8 cellular contexts compared by ENCODE assay signal in the genomic region with DNA sequence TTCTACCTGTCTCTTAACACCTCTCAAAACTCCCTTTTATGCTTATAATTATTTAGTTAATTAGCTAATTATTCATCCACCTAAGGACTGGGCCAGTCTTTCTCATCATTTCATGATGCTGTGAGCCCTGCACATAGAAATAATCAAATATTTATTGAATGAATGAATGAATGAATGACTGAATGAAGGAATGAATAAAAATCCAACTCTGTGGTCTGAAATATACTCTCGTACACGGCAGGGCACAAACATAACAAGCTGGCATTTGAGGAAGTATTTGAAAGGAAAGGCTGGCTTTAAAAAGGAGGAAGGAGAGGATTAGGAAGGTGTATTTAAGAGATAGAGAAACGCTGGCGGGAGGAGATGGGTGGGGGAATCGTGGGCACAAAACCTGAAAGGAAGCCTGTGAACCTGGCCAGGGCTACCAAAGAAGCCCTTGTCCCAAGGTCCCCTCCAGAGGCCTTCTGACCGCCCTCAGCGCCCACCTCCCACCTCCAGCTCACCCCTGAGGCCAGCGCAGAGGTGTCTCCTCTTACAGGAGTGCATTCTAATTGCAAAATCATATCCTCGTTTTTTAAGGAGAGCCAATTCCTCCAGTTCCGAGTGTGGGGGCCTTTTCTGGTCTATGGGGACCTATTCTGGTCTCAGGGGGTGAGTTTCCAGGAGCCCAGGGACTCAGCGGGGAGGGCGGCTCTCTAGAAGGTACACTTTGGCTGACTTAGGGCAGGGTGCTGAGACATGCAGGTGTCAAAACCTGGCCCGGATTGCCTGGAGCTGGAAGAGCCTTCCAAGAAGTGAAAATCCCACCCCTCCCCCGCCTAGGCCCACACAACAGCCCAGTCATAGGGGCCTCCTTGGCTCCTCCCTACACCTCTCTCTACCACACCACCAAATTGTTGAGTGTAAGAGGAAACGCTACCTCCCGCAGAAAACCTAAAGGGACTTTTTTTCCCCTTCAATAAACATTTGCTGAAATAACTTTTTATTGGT. TPM values are rescaled to one million over a fixed set of nuclear protein-coding genes. Genes with fewer than 3 reads are reported as not detected.
DNase-seq lines count a peak whose midpoint lies in the region; ATAC-seq and TF ChIP-seq lines count a peak whose summit lies in the region.

No MANE protein-coding gene starts in this region.

- 15 to 37% methylated on average over 8 to 13 of the region's 16 CpGs for WGBS in esophagus squamous epithelium, 2 donors

- intact Hi-C loops in esophagus squamous epithelium (cut with DNase I) = no loop called here
- intact Hi-C loops in sciatic nerve (cut with DNase I) = no loop called here

- CTCF ChIA-PET in GM10248 (lab: Yijun Ruan, JAX) = interaction anchor here (1.0 to 1.6 kb wide), 5 partner anchors 13 to 125 kb away, joined by 3 to 5 read pairs (median 4); no protein-coding TSS in a partner anchor

- H3K4me1 ChIP-seq in esophagus squamous epithelium = peaks cover 8 to 37% (median 11%) of the 10 kb centered on the region in 3 donors

- H3K9ac ChIP-seq in SK-N-MC (ENCODE audit: insufficient read length) = peak overlapping the region; percentile 35

- ATAC-seq in HG02610 (IDR thresholded peaks at IDR 0.05; ENCODE audit: unreplicated experiment) (peak; percentile 68), sciatic nerve (peak; percentile 36), GM19035 (IDR thresholded peaks at IDR 0.05; ENCODE audit: unreplicated experiment) (no peak)

- H3K4me3 ChIP-seq in SK-N-MC (peak overlapping the region; percentile 66), esophagus squamous epithelium (peak overlapping the region; percentile 21 to 41 (median 36))

- TF ChIP-seq POLR2A in esophagus squamous epithelium (IDR thresholded peaks at IDR 0.05) = no peak

- TF ChIP-seq CTCF in GM10248 (IDR thresholded peaks at IDR 0.05; ENCODE audit: control extremely low read depth, extremely low read depth, low read depth, missing control alignments) (no peak), esophagus squamous epithelium (IDR thresholded peaks at IDR 0.05) (no peak)

- H3K27me3 ChIP-seq in esophagus squamous epithelium = no peaks in the 10 kb centered on the region

- no peaks in the 10 kb centered on the region for H3K36me3 ChIP-seq in SK-N-MC (ENCODE audit: insufficient read depth, low read length)
- H3K36me3 ChIP-seq in esophagus squamous epithelium = no peaks in the 10 kb centered on the region

- H3K9me3 ChIP-seq in SK-N-MC (ENCODE audit: low read depth, low read length) (no peaks in the 10 kb centered on the region), esophagus squamous epithelium (no peaks in the 10 kb centered on the region)

- peak; percentile 82 for DNase-seq in GM10248 (ENCODE audit: extremely low spot score)
- no peak for DNase-seq in SK-N-MC (ENCODE audit: low read depth, low spot score)
- DNase-seq in esophagus squamous epithelium (lab: John Stamatoyannopoulos, UW) = no peak
- DNase-seq in sciatic nerve (ENCODE audit: low spot score) = no peak
- DNase-seq in effector CD4-positive, alpha-beta T cell = no peak
- no peak for DNase-seq in kidney glomerular epithelial cell (lab: John Stamatoyannopoulos, UW)

- POLR2A ChIA-PET in GM10248 (lab: Yijun Ruan, JAX) = no interaction called here

- H3K27ac ChIP-seq in SK-N-MC = peak overlapping the region; percentile 68
- peak overlapping the region in 3 of 4 donors; percentile 80 to 82 (median 82) for H3K27ac ChIP-seq in esophagus squamous epithelium

RNA-seq across cellular contexts. Expression of a gene that starts 8.7 kb away (rescaled TPM):
- total RNA-seq in esophagus squamous epithelium (10 to 100 TPM; 20.9 to 41.8 (median 36.9) TPM), sciatic nerve (59.7 TPM)
